ENCODE assay signal across 10 cellular contexts in the genomic region with DNA sequence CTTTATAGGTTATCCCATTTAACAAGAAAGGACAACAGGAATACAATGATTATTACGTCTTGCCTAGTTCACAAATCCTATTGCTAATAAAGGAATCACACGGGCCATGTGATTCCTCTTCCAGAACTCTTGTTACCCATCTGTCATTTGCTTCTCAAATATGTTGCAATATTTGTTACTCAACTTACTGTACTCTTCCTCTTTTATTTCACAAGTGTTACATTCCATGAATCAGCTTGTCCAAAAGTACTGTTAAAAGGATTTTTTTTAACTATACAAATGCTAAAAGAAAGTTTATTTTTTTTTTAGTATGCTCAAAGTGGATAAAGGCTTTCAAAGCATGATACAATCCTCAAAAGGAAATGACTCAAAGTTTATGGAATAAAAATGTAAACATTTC. TPM values are rescaled to one million over a fixed set of nuclear protein-coding genes. Genes with fewer than 3 reads are reported as not detected.
DNase-seq lines count a peak whose midpoint lies in the region; ATAC-seq, FAIRE-seq and TF ChIP-seq lines count a peak whose summit lies in the region.
"Had no signal": no experiment of that assay in that cellular context is flagged by ENCODE, and none has a peak within 500 bp of the region (broad histone marks: within the 10 kb centered on the region; RNA-seq: fewer than 3 reads in every experiment).

No MANE protein-coding gene starts in this region.

- FAIRE-seq in G401.6 (lab: Jason Lieb, UNC): peak; percentile 55

- TF ChIP-seq CTCF in epithelial cell of esophagus (IDR thresholded peaks at IDR 0.05; ENCODE audit: insufficient read depth, low read depth, low read length, missing control alignments) (no peak), osteocyte (IDR thresholded peaks at IDR 0.05) (no peak)

- no peak for ATAC-seq in HG03378 (IDR thresholded peaks at IDR 0.05; ENCODE audit: unreplicated experiment)
- ATAC-seq in activated T-cell treated with anti-CD3 and anti-CD28 coated beads, Interleukin-2, amount 50 U/mL, for 4 hours: no peak

- H3K27me3 Mint-ChIP-seq in osteocyte (ENCODE audit: unreplicated experiment): no peaks in the 10 kb centered on the region
- H3K27me3 Mint-ChIP-seq in activated T-cell treated with anti-CD3 and anti-CD28 coated beads, Interleukin-2, amount 50 U/mL, for 4 hours (ENCODE audit: low read depth): no peaks in the 10 kb centered on the region

- no peaks in the 10 kb centered on the region for H3K36me3 Mint-ChIP-seq in osteocyte (ENCODE audit: unreplicated experiment)
- no peaks in the 10 kb centered on the region for H3K36me3 Mint-ChIP-seq in activated T-cell treated with anti-CD3 and anti-CD28 coated beads, Interleukin-2, amount 50 U/mL, for 4 hours (ENCODE audit: insufficient read depth)

- no peaks in the 10 kb centered on the region for H3K9me3 Mint-ChIP-seq in osteocyte (ENCODE audit: unreplicated experiment)
- H3K9me3 Mint-ChIP-seq in activated T-cell treated with anti-CD3 and anti-CD28 coated beads, Interleukin-2, amount 50 U/mL, for 4 hours: peaks cover 5% of the 10 kb centered on the region

- H3K27ac Mint-ChIP-seq in osteocyte (ENCODE audit: unreplicated experiment): peak overlapping the region; percentile 29

- no peak overlapping the region for H3K4me3 Mint-ChIP-seq in osteocyte (ENCODE audit: unreplicated experiment)
- H3K4me3 Mint-ChIP-seq in activated T-cell treated with anti-CD3 and anti-CD28 coated beads, Interleukin-2, amount 50 U/mL, for 4 hours: no peak overlapping the region

- H3K4me1 Mint-ChIP-seq in osteocyte (ENCODE audit: unreplicated experiment): peaks cover 43% of the 10 kb centered on the region
- no peaks in the 10 kb centered on the region for H3K4me1 Mint-ChIP-seq in activated T-cell treated with anti-CD3 and anti-CD28 coated beads, Interleukin-2, amount 50 U/mL, for 4 hours (ENCODE audit: low read depth)

- DNase-seq in NOMO-1 treated with DMSO at 0.1 percent for 48 hours (lab: John Stamatoyannopoulos, UW; ENCODE audit: unreplicated experiment) (peak; percentile 99), epithelial cell of esophagus (ENCODE audit: low read depth) (peak; percentile 91), osteocyte (ENCODE audit: extremely low spot score, unreplicated experiment) (no peak), HuH-7.5 (ENCODE audit: low spot score) (no peak)
- DNase-seq in activated T-cell treated with anti-CD3 and anti-CD28 coated beads, Interleukin-2, amount 50 U/mL, for 4 hours: no peak
- no peak for DNase-seq in activated T-cell treated with anti-CD3 and anti-CD28 coated beads, Interleukin-2, amount 50 U/mL, for 1 hour
- DNase-seq: NCI-H146 had no signal

- H3K4me3 ChIP-seq in epithelial cell of esophagus (ENCODE audit: low read length): no peak overlapping the region

RNA-seq across cellular contexts. Expression of a gene that starts 3.9 kb away (rescaled TPM):
- total RNA-seq in osteocyte: 0.08 and 0.86 TPM in 2 replicates
- under 1 TPM; 0.42 to 0.87 (median 0.68) TPM for total RNA-seq in activated T-cell treated with anti-CD3 and anti-CD28 coated beads, Interleukin-2, amount 50 U/mL, for 4 hours
- total RNA-seq: T-helper 2 cell treated with Interferon-gamma antibody and Interleukin-4, amounts not matched to agents 100 ng/mL and 5 ng/mL, for 36 hours had no signal

Comparison
In these comparisons a context has a peak if more than half of its experiments do, and no peak if none do; other contexts are left out.
1. DNase-seq: peak in NOMO-1 treated with DMSO at 0.1 percent for 48 hours (single experiment) and epithelial cell of esophagus (single experiment); none in osteocyte (single experiment), activated T-cell treated with anti-CD3 and anti-CD28 coated beads, Interleukin-2, amount 50 U/mL, for 4 hours (single experiment), HuH-7.5 (single experiment) and activated T-cell treated with anti-CD3 and anti-CD28 coated beads, Interleukin-2, amount 50 U/mL, for 1 hour (single experiment).